7 cellular contexts compared by ENCODE assay signal in genomic region chr4:7823416-7823824, GRCh38.
DNase-seq lines count a peak whose midpoint lies in the region; ATAC-seq and TF ChIP-seq lines count a peak whose summit lies in the region.

No MANE protein-coding gene starts in this region.

- H3K4me3 Mint-ChIP-seq in neural progenitor cell (no peak overlapping the region), endothelial cell (ENCODE audit: unreplicated experiment) (no peak overlapping the region)

- peak overlapping the region; percentile 23 for H3K27ac Mint-ChIP-seq in neural progenitor cell
- no peak overlapping the region for H3K27ac Mint-ChIP-seq in endothelial cell (ENCODE audit: unreplicated experiment)

- intact Hi-C loops in upper lobe of right lung (cut with DNase I), result no loop called here

- H3K36me3 Mint-ChIP-seq in neural progenitor cell (peaks cover 10% of the 10 kb centered on the region), endothelial cell (ENCODE audit: low read depth, unreplicated experiment) (peaks cover 28% of the 10 kb centered on the region)

- H3F3A ChIP-seq in neural progenitor cell (ENCODE audit: low read depth), result peaks cover 13% of the 10 kb centered on the region

- H3K36me3 ChIP-seq in neural progenitor cell (no peaks in the 10 kb centered on the region), upper lobe of right lung (no peaks in the 10 kb centered on the region)

- ATAC-seq in SK-N-SH treated with all-trans-retinoic acid at 6 μM for 48 hours (0 out of 3 replicates have a peak, but pooled peaks have one; percentile 5), upper lobe of right lung (peak; percentile 69)

- no peaks in the 10 kb centered on the region for H4K20me1 ChIP-seq in neural progenitor cell (ENCODE audit: low read depth)

- no peak overlapping the region for H3K4me3 ChIP-seq in neural progenitor cell
- H3K4me3 ChIP-seq in upper lobe of right lung, result no peak overlapping the region

- H3K79me2 ChIP-seq in neural progenitor cell (ENCODE audit: low read depth), result no peaks in the 10 kb centered on the region

- H3K9ac ChIP-seq in neural progenitor cell, result no peak overlapping the region

- no peak overlapping the region for H3K4me2 ChIP-seq in neural progenitor cell

- no peak overlapping the region for H3K27ac ChIP-seq in neural progenitor cell
- peak overlapping the region; percentile 79 for H3K27ac ChIP-seq in upper lobe of right lung

- H3K9me3 ChIP-seq in neural progenitor cell (ENCODE audit: low read depth) (no peaks in the 10 kb centered on the region), upper lobe of right lung (no peaks in the 10 kb centered on the region)

- TF ChIP-seq CTCF in neural progenitor cell (IDR thresholded peaks at IDR 0.05), result no peak
- no peak for TF ChIP-seq CTCF in upper lobe of right lung (IDR thresholded peaks at IDR 0.05)
- TF ChIP-seq CTCF in endothelial cell (IDR thresholded peaks at IDR 0.05; ENCODE audit: unreplicated experiment), result no peak

- DNase-seq in glomerular visceral epithelial cell (ENCODE audit: extremely low spot score) (peak; percentile 80), neural progenitor cell (ENCODE audit: low spot score) (no peak), upper lobe of right lung (no peak), germinal center (ENCODE audit: low spot score) (no peak), endothelial cell (ENCODE audit: low spot score) (no peak), NCI-H2196 (lab: John Stamatoyannopoulos, UW; ENCODE audit: unreplicated experiment) (no peak)

- peaks cover 23% of the 10 kb centered on the region for H3K4me1 ChIP-seq in neural progenitor cell
- peaks cover 29% of the 10 kb centered on the region for H3K4me1 ChIP-seq in upper lobe of right lung

- H3K4me1 Mint-ChIP-seq in neural progenitor cell, result peaks cover 34% of the 10 kb centered on the region
- H3K4me1 Mint-ChIP-seq in endothelial cell (ENCODE audit: unreplicated experiment), result peaks cover 22% of the 10 kb centered on the region

- H3K27me3 Mint-ChIP-seq in neural progenitor cell (ENCODE audit: insufficient read depth, low read depth) (no peaks in the 10 kb centered on the region), endothelial cell (ENCODE audit: unreplicated experiment) (peaks cover 4% of the 10 kb centered on the region)

- H2AFZ ChIP-seq in neural progenitor cell (replicated peaks), result no peak overlapping the region

- H3K9me3 Mint-ChIP-seq in neural progenitor cell (no peaks in the 10 kb centered on the region), endothelial cell (ENCODE audit: unreplicated experiment) (no peaks in the 10 kb centered on the region)

- H3K27me3 ChIP-seq in neural progenitor cell (no peaks in the 10 kb centered on the region), upper lobe of right lung (no peaks in the 10 kb centered on the region)

TF ChIP-seq in SK-N-SH treated with all-trans-retinoic acid at 6 μM for 48 hours, 23 proteins besides CTCF, POLR2A, EP300 and RAD21:
- TF ChIP-seq GLIS3 (CRISPR knock-in tag; IDR thresholded peaks at IDR 0.05), result no peak
- peak; percentile 46; the same call in 1 of the 2 replicates for TF ChIP-seq TCF4 (CRISPR knock-in tag; IDR thresholded peaks at IDR 0.05; ENCODE audit: borderline replicate concordance)
- TF ChIP-seq, protein P1, sequence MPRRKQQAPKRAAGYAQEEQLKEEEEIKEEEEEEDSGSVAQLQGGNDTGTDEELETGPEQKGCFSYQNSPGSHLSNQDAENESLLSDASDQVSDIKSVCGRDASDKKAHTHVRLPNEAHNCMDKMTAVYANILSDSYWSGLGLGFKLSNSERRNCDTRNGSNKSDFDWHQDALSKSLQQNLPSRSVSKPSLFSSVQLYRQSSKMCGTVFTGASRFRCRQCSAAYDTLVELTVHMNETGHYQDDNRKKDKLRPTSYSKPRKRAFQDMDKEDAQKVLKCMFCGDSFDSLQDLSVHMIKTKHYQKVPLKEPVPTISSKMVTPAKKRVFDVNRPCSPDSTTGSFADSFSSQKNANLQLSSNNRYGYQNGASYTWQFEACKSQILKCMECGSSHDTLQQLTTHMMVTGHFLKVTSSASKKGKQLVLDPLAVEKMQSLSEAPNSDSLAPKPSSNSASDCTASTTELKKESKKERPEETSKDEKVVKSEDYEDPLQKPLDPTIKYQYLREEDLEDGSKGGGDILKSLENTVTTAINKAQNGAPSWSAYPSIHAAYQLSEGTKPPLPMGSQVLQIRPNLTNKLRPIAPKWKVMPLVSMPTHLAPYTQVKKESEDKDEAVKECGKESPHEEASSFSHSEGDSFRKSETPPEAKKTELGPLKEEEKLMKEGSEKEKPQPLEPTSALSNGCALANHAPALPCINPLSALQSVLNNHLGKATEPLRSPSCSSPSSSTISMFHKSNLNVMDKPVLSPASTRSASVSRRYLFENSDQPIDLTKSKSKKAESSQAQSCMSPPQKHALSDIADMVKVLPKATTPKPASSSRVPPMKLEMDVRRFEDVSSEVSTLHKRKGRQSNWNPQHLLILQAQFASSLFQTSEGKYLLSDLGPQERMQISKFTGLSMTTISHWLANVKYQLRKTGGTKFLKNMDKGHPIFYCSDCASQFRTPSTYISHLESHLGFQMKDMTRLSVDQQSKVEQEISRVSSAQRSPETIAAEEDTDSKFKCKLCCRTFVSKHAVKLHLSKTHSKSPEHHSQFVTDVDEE (CRISPR knock-in tag; IDR thresholded peaks at IDR 0.05), result 0 out of 2 replicates have a peak, but pooled peaks have one; percentile 18
